ENCODE assay signal across 27 cellular contexts in genomic region chr3:126894516-126894915, GRCh38.
"Had no signal": no experiment of that assay in that cellular context is flagged by ENCODE, and none has a peak within 500 bp of the region (broad histone marks: within the 10 kb centered on the region; RNA-seq: fewer than 3 reads in every experiment).

No MANE protein-coding gene starts in this region.

- H3K27me3 Mint-ChIP-seq: activated CD4-positive, alpha-beta T cell treated with anti-CD3 and anti-CD28 coated beads, Interleukin-2, amount 10 ng/mL, durations not matched to agents 24 days and 14 days; activated naive CD4-positive, alpha-beta T cell treated with anti-CD3 and anti-CD28 coated beads, Interleukin-2, amount 50 U/mL, for 24 hours; activated T-cell treated with anti-CD3 and anti-CD28 coated beads, Interleukin-2, amount 50 U/mL, for 24 hours had no signal

- H3K9me3 Mint-ChIP-seq: activated CD4-positive, alpha-beta T cell treated with anti-CD3 and anti-CD28 coated beads, Interleukin-2, amount 10 ng/mL, durations not matched to agents 24 days and 14 days; activated naive CD4-positive, alpha-beta T cell treated with anti-CD3 and anti-CD28 coated beads, Interleukin-2, amount 50 U/mL, for 24 hours; activated naive CD8-positive, alpha-beta T cell treated with anti-CD3 and anti-CD28 coated beads, Interleukin-2, amount 10 ng/mL, durations not matched to agents 7 days and 5 days; activated T-cell treated with anti-CD3 and anti-CD28 coated beads, Interleukin-2, amount 50 U/mL, for 24 hours; activated T-helper 2 cell treated with anti-CD3 and anti-CD28 coated beads, Interferon-gamma antibody, Interleukin-2, Interleukin-4, amounts not matched to agents 10 μg/mL and 5 μg/mL and 100 μg/mL, durations not matched to agents 14 hours and 24 hours and 36 hours had no signal

- H3K9me3 ChIP-seq: ascending aorta, Peyer's patch had no signal

- H3K27me3 ChIP-seq: ascending aorta, cardiac muscle cell, Peyer's patch had no signal

- H3K4me1 ChIP-seq: Peyer's patch had no signal

- DNase-seq: activated CD4-positive, alpha-beta T cell treated with anti-CD3 and anti-CD28 coated beads, Interleukin-2, amount 10 ng/mL, durations not matched to agents 24 days and 14 days; activated CD4-positive, alpha-beta T cell treated with anti-CD3 and anti-CD28 coated beads, Interleukin-2, amount 50 U/mL, for 4 hours; activated CD8-positive, alpha-beta T cell treated with anti-CD3 and anti-CD28 coated beads, Interleukin-2, amount 10 ng/mL, durations not matched to agents 7 days and 5 days; activated gamma-delta T cell; activated naive CD4-positive, alpha-beta T cell treated with Interleukin-2 at 50 U/mL for 16 hours; activated naive CD8-positive, alpha-beta T cell treated with anti-CD3 and anti-CD28 coated beads, Interleukin-2, amount 10 ng/mL, durations not matched to agents 7 days and 5 days; activated T-cell treated with anti-CD3 and anti-CD28 coated beads, Interleukin-2, amount 50 U/mL, for 24 hours; amygdala; Karpas-422; KBM-7; NCI-H1105; NCI-H1417 treated with DMSO at 0.1 percent for 48 hours; NCI-H1930; NCI-H2081 treated with DMSO at 0.1 percent for 48 hours; NCI-H226; NCI-H446 treated with DMSO at 0.1 percent for 48 hours; NCI-H524; Peyer's patch; Right ventricle myocardium superior; RPMI8226; SW 1271; T-helper 1 cell; T1000 had no signal

- H3K36me3 Mint-ChIP-seq: activated naive CD8-positive, alpha-beta T cell treated with anti-CD3 and anti-CD28 coated beads, Interleukin-2, amount 10 ng/mL, durations not matched to agents 7 days and 5 days had no signal

- ATAC-seq: activated CD8-positive, alpha-beta T cell treated with anti-CD3 and anti-CD28 coated beads, Interleukin-2, amount 10 ng/mL, durations not matched to agents 7 days and 5 days had no signal

- H3K27ac ChIP-seq: Peyer's patch had no signal

- H3K36me3 ChIP-seq: ascending aorta, cardiac muscle cell, Peyer's patch had no signal

- H3K27ac Mint-ChIP-seq: activated CD4-positive, alpha-beta T cell treated with anti-CD3 and anti-CD28 coated beads, Interleukin-2, amount 10 ng/mL, durations not matched to agents 24 days and 14 days; activated CD8-positive, alpha-beta T cell treated with anti-CD3 and anti-CD28 coated beads, Interleukin-2, amount 10 ng/mL, durations not matched to agents 7 days and 5 days; activated naive CD4-positive, alpha-beta T cell treated with anti-CD3 and anti-CD28 coated beads, Interleukin-2, amount 50 U/mL, for 24 hours; activated naive CD8-positive, alpha-beta T cell treated with anti-CD3 and anti-CD28 coated beads, Interleukin-2, amount 10 ng/mL, durations not matched to agents 7 days and 5 days; activated T-cell treated with anti-CD3 and anti-CD28 coated beads, Interleukin-2, amount 50 U/mL, for 24 hours; activated T-helper 2 cell treated with anti-CD3 and anti-CD28 coated beads, Interferon-gamma antibody, Interleukin-2, Interleukin-4, amounts not matched to agents 10 μg/mL and 5 μg/mL and 100 μg/mL, durations not matched to agents 14 hours and 24 hours and 36 hours had no signal

- H3K4me3 Mint-ChIP-seq: activated CD4-positive, alpha-beta T cell treated with anti-CD3 and anti-CD28 coated beads, Interleukin-2, amount 10 ng/mL, durations not matched to agents 24 days and 14 days; activated CD8-positive, alpha-beta T cell treated with anti-CD3 and anti-CD28 coated beads, Interleukin-2, amount 10 ng/mL, durations not matched to agents 7 days and 5 days; activated naive CD4-positive, alpha-beta T cell treated with anti-CD3 and anti-CD28 coated beads, Interleukin-2, amount 50 U/mL, for 24 hours; activated naive CD8-positive, alpha-beta T cell treated with anti-CD3 and anti-CD28 coated beads, Interleukin-2, amount 10 ng/mL, durations not matched to agents 7 days and 5 days; activated T-cell treated with anti-CD3 and anti-CD28 coated beads, Interleukin-2, amount 50 U/mL, for 24 hours had no signal

- H3K4me3 ChIP-seq: ascending aorta, cardiac muscle cell, Peyer's patch had no signal

- H3K4me1 Mint-ChIP-seq: activated CD4-positive, alpha-beta T cell treated with anti-CD3 and anti-CD28 coated beads, Interleukin-2, amount 10 ng/mL, durations not matched to agents 24 days and 14 days; activated naive CD4-positive, alpha-beta T cell treated with anti-CD3 and anti-CD28 coated beads, Interleukin-2, amount 50 U/mL, for 24 hours; activated naive CD8-positive, alpha-beta T cell treated with anti-CD3 and anti-CD28 coated beads, Interleukin-2, amount 10 ng/mL, durations not matched to agents 7 days and 5 days had no signal
